ENCODE assay signal across 1 cellular context in genomic region chr17:21008992-21009671, GRCh38.
TF ChIP-seq lines count a peak whose summit lies in the region.

No MANE protein-coding gene starts in this region.

TF ChIP-seq in GM12878, 131 proteins besides CTCF, POLR2A, EP300 and RAD21:
- TF ChIP-seq ZBTB40 (IDR thresholded peaks at IDR 0.05; ENCODE audit: borderline replicate concordance) = no peak
- no peak for TF ChIP-seq HCFC1 (IDR thresholded peaks at IDR 0.05; ENCODE audit: low read length)
- no peak for TF ChIP-seq ASH2L (IDR thresholded peaks at IDR 0.05; ENCODE audit: borderline replicate concordance, low read depth)
- TF ChIP-seq ESRRA (IDR thresholded peaks at IDR 0.05; ENCODE audit: low read length) = no peak
- no peak for TF ChIP-seq MLLT1 (IDR thresholded peaks at IDR 0.05)
- TF ChIP-seq POU2F2 (IDR thresholded peaks at IDR 0.05; ENCODE audit: borderline replicate concordance, low read depth, low read length) = no peak
- TF ChIP-seq IKZF2 (IDR thresholded peaks at IDR 0.05) = no peak
- no peak for TF ChIP-seq TBL1XR1 (IDR thresholded peaks at IDR 0.05; ENCODE audit: low read depth, low read length)
